Comparison of ENCODE assay signal across 14 cellular contexts in the genomic region with DNA sequence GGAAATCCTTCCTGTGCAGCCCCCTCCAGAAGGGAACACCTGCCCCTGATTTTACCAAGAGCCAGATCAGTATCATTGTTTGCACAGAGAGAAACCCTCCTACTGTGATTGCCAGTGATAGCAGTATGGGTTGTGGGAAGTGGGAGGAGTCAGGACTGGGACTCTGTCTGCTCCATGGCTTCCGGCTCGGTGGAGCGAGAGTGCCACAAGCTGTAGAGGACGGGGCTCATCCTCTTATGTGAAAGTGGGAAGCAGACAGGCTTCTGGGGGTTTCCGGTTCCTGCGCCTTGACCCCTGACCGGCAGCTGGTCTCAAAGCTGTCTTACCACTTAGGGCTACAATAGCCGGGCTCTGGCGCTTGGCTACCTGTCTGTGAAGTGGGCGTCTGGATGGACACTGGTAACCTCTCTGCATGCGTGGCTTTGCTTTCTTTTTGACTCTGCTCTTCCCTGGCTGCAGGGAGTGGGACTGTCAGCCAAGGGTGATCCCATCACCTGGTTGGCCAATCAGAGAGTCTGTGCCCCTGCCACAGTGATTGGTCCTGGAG.
DNase-seq lines count a peak whose midpoint lies in the region; ATAC-seq, FAIRE-seq and TF ChIP-seq lines count a peak whose summit lies in the region.
"Had no signal": no experiment of that assay in that cellular context is flagged by ENCODE, and none has a peak within 500 bp of the region (broad histone marks: within the 10 kb centered on the region; RNA-seq: fewer than 3 reads in every experiment).

No MANE protein-coding gene starts in this region.

- CTCF ChIA-PET in Panc1 (lab: Charles Lee) = no interaction called here

- TF ChIP-seq CTCF in NB4 (IDR thresholded peaks at IDR 0.05; ENCODE audit: low read depth, low read length) (no peak), Panc1 (IDR thresholded peaks at IDR 0.05) (no peak), lung (IDR thresholded peaks at IDR 0.05; ENCODE audit: control extremely low read depth, extremely low read depth) (no peak)

- H3K4me1 ChIP-seq in Panc1 (ENCODE audit: control insufficient read depth, insufficient read depth, low read length) (no peaks in the 10 kb centered on the region), lung (ENCODE audit: control insufficient read depth in 2 of 2, insufficient read depth in 2 of 2, low read length in 2 of 2) (no peaks in the 10 kb centered on the region), Karpas-422 (ENCODE audit: low read length) (peaks cover 10% of the 10 kb centered on the region)
- H3K4me1 ChIP-seq: suprapubic skin had no signal

- H3K36me3 ChIP-seq in Panc1 (ENCODE audit: control insufficient read depth, insufficient read depth, low read length) = no peaks in the 10 kb centered on the region
- H3K36me3 ChIP-seq in lung (ENCODE audit: control insufficient read depth in 2 of 2, insufficient read depth in 2 of 2, low read length in 2 of 2) = no peaks in the 10 kb centered on the region
- no peaks in the 10 kb centered on the region for H3K36me3 ChIP-seq in Karpas-422 (ENCODE audit: insufficient read depth, low read length)
- H3K36me3 ChIP-seq: suprapubic skin had no signal

- no peak overlapping the region for H3K9ac ChIP-seq in Karpas-422 (ENCODE audit: low read length)

- peak; percentile 54; the same call in 1 of the 2 replicates for ATAC-seq in Panc1
- no peak for ATAC-seq in lung (ENCODE audit: insufficient read depth, low FRiP score)
- ATAC-seq: activated CD8-positive, alpha-beta T cell treated with anti-CD3 and anti-CD28 coated beads, Interleukin-2, amount 10 ng/mL, durations not matched to agents 7 days and 5 days had no signal

- H3K9me2 ChIP-seq in Karpas-422 (replicated peaks; ENCODE audit: insufficient read depth, low read length) = no peaks in the 10 kb centered on the region

- intact Hi-C loops in Panc1 (cut with micrococcal nuclease; ENCODE audit: unreplicated experiment) = no loop called here

- H3K9me3 ChIP-seq in Panc1 (ENCODE audit: control insufficient read depth, insufficient read depth, low read depth, low read length) (no peaks in the 10 kb centered on the region), lung (ENCODE audit: control insufficient read depth in 2 of 2, insufficient read depth in 1 of 2, low read length in 1 of 2) (no peaks in the 10 kb centered on the region), Karpas-422 (ENCODE audit: low read length) (no peaks in the 10 kb centered on the region)
- H3K9me3 ChIP-seq: suprapubic skin had no signal

- TF ChIP-seq POLR2A in NB4 (IDR thresholded peaks at IDR 0.05; ENCODE audit: extremely low read depth, insufficient read length) (no peak), GM12891 (IDR thresholded peaks at IDR 0.05; ENCODE audit: low read depth, low read length) (no peak)

- H3K27me3 ChIP-seq in Panc1 (ENCODE audit: control insufficient read depth, insufficient read depth, low read length) (no peaks in the 10 kb centered on the region), lung (ENCODE audit: control insufficient read depth, insufficient read depth) (no peaks in the 10 kb centered on the region), Karpas-422 (ENCODE audit: low read length) (no peaks in the 10 kb centered on the region)
- H3K27me3 ChIP-seq: suprapubic skin had no signal

- H3K4me3 ChIP-seq in NB4 (ENCODE audit: low read depth, low read length) (no peak overlapping the region), Panc1 (ENCODE audit: low read depth in 2 of 2, low read length in 2 of 2) (no peak overlapping the region), lung (no peak overlapping the region), Karpas-422 (ENCODE audit: low read length) (no peak overlapping the region)
- H3K4me3 ChIP-seq: suprapubic skin had no signal

- POLR2A ChIA-PET in Panc1 (lab: Charles Lee) = no interaction called here

- no peak overlapping the region for H3K4me2 ChIP-seq in Karpas-422 (ENCODE audit: low read depth, low read length, poor library complexity, severe bottlenecking)

- H3K27ac ChIP-seq in Panc1 (ENCODE audit: low read length) (no peak overlapping the region), lung (ENCODE audit: low read depth in 1 of 2, low read length in 1 of 2) (no peak overlapping the region), Karpas-422 (ENCODE audit: low read length) (no peak overlapping the region)
- H3K27ac ChIP-seq: suprapubic skin had no signal

- BruUV-seq in Panc1 (replicated peaks; lab: Mats Ljungman, UMichigan) = no TSS peak

- no peaks in the 10 kb centered on the region for H3K79me2 ChIP-seq in Karpas-422 (ENCODE audit: low read length)

- no peak overlapping the region for H2AFZ ChIP-seq in Karpas-422 (ENCODE audit: low read length)

- in situ Hi-C loops in Panc1 (cut with HindIII; ENCODE audit: low pct_unique_long_range_greater_than_20kb, low sequenced_read_pairs) = no loop called here

- peak; percentile 24 for DNase-seq in NB4 (ENCODE audit: low read depth)
- peak; percentile 58 for DNase-seq in NCI-H2107 (lab: John Stamatoyannopoulos, UW)
- DNase-seq in Panc1 (ENCODE audit: low read depth, low spot score) = no peak
- peak; percentile 26 for DNase-seq in lung (ENCODE audit: low spot score)
- DNase-seq in GM12891 (ENCODE audit: insufficient read length, low spot score) = no peak
- DNase-seq in Karpas-422 = no peak
- DNase-seq in activated naive CD4-positive, alpha-beta T cell treated with Interleukin-2 at 50 U/mL for 16 hours = no peak
- no peak for DNase-seq in HCEC 1CT
- DNase-seq: activated naive CD4-positive, alpha-beta T cell treated with anti-CD3 and anti-CD28 coated beads for 36 hours; CD4-positive, CD25-positive, alpha-beta regulatory T cell; kidney; NCI-H1930 had no signal

- H4K20me1 ChIP-seq in Karpas-422 (ENCODE audit: insufficient read depth, low read depth, low read length) = no peaks in the 10 kb centered on the region

- WGBS in lung, 2 donors = 83 to 88% methylated on average over 11 of the region's 11 CpGs

- no peak for FAIRE-seq in GM12891 (lab: Jason Lieb, UNC)
- FAIRE-seq: kidney had no signal

TF ChIP-seq in GM12891, 5 proteins besides CTCF, POLR2A, EP300 and RAD21:
- TF ChIP-seq TAF1 (IDR thresholded peaks at IDR 0.05; ENCODE audit: low read depth, low read length) (no peak), POLR2AphosphoS5 (IDR thresholded peaks at IDR 0.05; ENCODE audit: low read depth, low read length) (no peak), SPI1 (IDR thresholded peaks at IDR 0.05; ENCODE audit: low read depth, low read length) (no peak), PAX5 (IDR thresholded peaks at IDR 0.05; ENCODE audit: insufficient read depth, low read length, severe bottlenecking) (no peak), POU2F2 (IDR thresholded peaks at IDR 0.05; ENCODE audit: low read depth, low read length) (no peak)
TF ChIP-seq in GM12891: peak in this region for 0.

Comparison
In these comparisons a context has a peak if more than half of its experiments do, and no peak if none do; other contexts are left out.
1. DNase-seq: peak in NB4 (single experiment), NCI-H2107 (single experiment) and lung (single experiment); none in Panc1 (single experiment), GM12891 (single experiment), Karpas-422 (single experiment), activated naive CD4-positive, alpha-beta T cell treated with Interleukin-2 at 50 U/mL for 16 hours (single experiment) and HCEC 1CT (single experiment).